Comparison of ENCODE assay signal across 12 cellular contexts in genomic region chr12:104602426-104602825, GRCh38.
A peak's percentile ranks its signal among the peaks of the same experiment; 100 is the strongest.
DNase-seq lines count a peak whose midpoint lies in the region; ATAC-seq and TF ChIP-seq lines count a peak whose summit lies in the region.
"Had no signal": no experiment of that assay in that cellular context is flagged by ENCODE, and none has a peak within 500 bp of the region (broad histone marks: within the 10 kb centered on the region; RNA-seq: fewer than 3 reads in every experiment).

No MANE protein-coding gene starts in this region.

- H3K27ac ChIP-seq in trophoblast cell (ENCODE audit: low read depth, low read length), result no peak overlapping the region
- H3K27ac ChIP-seq in Peyer's patch, result no peak overlapping the region
- H3K27ac ChIP-seq: hepatocyte, prostate gland had no signal

- TF ChIP-seq CTCF in HFFc6 (IDR thresholded peaks at IDR 0.05), result no peak
- no peak for TF ChIP-seq CTCF in Peyer's patch (IDR thresholded peaks at IDR 0.05)

- H3K36me3 Mint-ChIP-seq in HFFc6 (ENCODE audit: low read depth), result no peaks in the 10 kb centered on the region
- peaks cover 38% of the 10 kb centered on the region for H3K36me3 Mint-ChIP-seq in activated T-helper 2 cell treated with anti-CD3 and anti-CD28 coated beads, Interferon-gamma antibody, Interleukin-2, Interleukin-4, amounts not matched to agents 10 μg/mL and 5 μg/mL and 100 μg/mL, durations not matched to agents 14 hours and 24 hours and 36 hours (ENCODE audit: low read depth)

- H2BK12ac ChIP-seq in trophoblast cell (ENCODE audit: low read length), result peak overlapping the region; percentile 28

- no peak overlapping the region for H4K8ac ChIP-seq in trophoblast cell (ENCODE audit: low read depth, low read length)

- H2BK120ac ChIP-seq in trophoblast cell (ENCODE audit: insufficient read depth, low read length, poor library complexity), result no peak overlapping the region

- H3K4me1 ChIP-seq in trophoblast cell (ENCODE audit: control insufficient read depth in 1 of 2, insufficient read depth in 2 of 2, low read length in 2 of 2) (peaks cover 30 to 32% of the 10 kb centered on the region in 2 experiments), Peyer's patch (peaks cover 0 to 8% (median 7%) of the 10 kb centered on the region in 4 donors)
- H3K4me1 ChIP-seq: prostate gland had no signal

- no peak overlapping the region for H3K4me3 Mint-ChIP-seq in HFFc6
- H3K4me3 Mint-ChIP-seq in activated T-helper 2 cell treated with anti-CD3 and anti-CD28 coated beads, Interferon-gamma antibody, Interleukin-2, Interleukin-4, amounts not matched to agents 10 μg/mL and 5 μg/mL and 100 μg/mL, durations not matched to agents 14 hours and 24 hours and 36 hours (ENCODE audit: low read depth), result no peak overlapping the region

- H3K4me2 ChIP-seq in trophoblast cell (ENCODE audit: low read length), result no peak overlapping the region
- H3K4me2 ChIP-seq: hepatocyte had no signal

- no peak overlapping the region for H2BK5ac ChIP-seq in trophoblast cell (ENCODE audit: low read depth, low read length, poor library complexity)

- TF ChIP-seq POLR2A in Peyer's patch (IDR thresholded peaks at IDR 0.05), result no peak

- intact Hi-C loops in activated T-helper 2 cell treated with anti-CD3 and anti-CD28 coated beads, Interferon-gamma antibody, Interleukin-2, Interleukin-4, amounts not matched to agents 10 μg/mL and 5 μg/mL and 100 μg/mL, durations not matched to agents 14 hours and 24 hours and 36 hours (cut with micrococcal nuclease), result loop anchor here (10.0 kb wide), 2 partner anchors 218 to 1702 kb away; partner anchors contain the start of gene TCP11L2

- peaks cover 4% of the 10 kb centered on the region for H3K79me2 ChIP-seq in trophoblast cell (ENCODE audit: control insufficient read depth, insufficient read depth, low read length, poor library complexity)
- H3K79me2 ChIP-seq: hepatocyte had no signal

- WGBS in trophoblast cell (ENCODE audit: extremely low coverage, insufficient coverage, insufficient read length), result no CpG with 5 or more reads among the region's 6 CpGs

- no peaks in the 10 kb centered on the region for H3K9me3 Mint-ChIP-seq in HFFc6
- H3K9me3 Mint-ChIP-seq in activated T-helper 2 cell treated with anti-CD3 and anti-CD28 coated beads, Interferon-gamma antibody, Interleukin-2, Interleukin-4, amounts not matched to agents 10 μg/mL and 5 μg/mL and 100 μg/mL, durations not matched to agents 14 hours and 24 hours and 36 hours, result no peaks in the 10 kb centered on the region

- no peak overlapping the region for H2AK5ac ChIP-seq in trophoblast cell (ENCODE audit: low read length)

- no peak overlapping the region for H3K23ac ChIP-seq in trophoblast cell (ENCODE audit: low read length)

- H3K27ac Mint-ChIP-seq in HFFc6, result peak overlapping the region; percentile 95
- peak overlapping the region; percentile 47 for H3K27ac Mint-ChIP-seq in activated T-helper 2 cell treated with anti-CD3 and anti-CD28 coated beads, Interferon-gamma antibody, Interleukin-2, Interleukin-4, amounts not matched to agents 10 μg/mL and 5 μg/mL and 100 μg/mL, durations not matched to agents 14 hours and 24 hours and 36 hours

- H2AFZ ChIP-seq in trophoblast cell (ENCODE audit: insufficient read depth, low read length, poor library complexity), result no peak overlapping the region
- H2AFZ ChIP-seq: hepatocyte had no signal

- H3K9me3 ChIP-seq in trophoblast cell (ENCODE audit: insufficient read depth, low read depth, low read length) (no peaks in the 10 kb centered on the region), Peyer's patch (no peaks in the 10 kb centered on the region)
- H3K9me3 ChIP-seq: prostate gland had no signal

- H3K27me3 ChIP-seq in trophoblast cell (ENCODE audit: insufficient read depth, low read length), result no peaks in the 10 kb centered on the region
- no peaks in the 10 kb centered on the region for H3K27me3 ChIP-seq in Peyer's patch
- H3K27me3 ChIP-seq: hepatocyte had no signal

- H4K12ac ChIP-seq in trophoblast cell (ENCODE audit: low read depth, low read length), result no peak overlapping the region

- no peak overlapping the region for H3K9ac ChIP-seq in trophoblast cell (ENCODE audit: low read length)

- peak; percentile 40 for DNase-seq in NCI-H82 (lab: John Stamatoyannopoulos, UW)
- DNase-seq in NCI-H82 treated with DMSO at 0.1 percent for 48 hours (lab: John Stamatoyannopoulos, UW; ENCODE audit: unreplicated experiment), result no peak
- DNase-seq in HFFc6, result no peak
- no peak for DNase-seq in activated T-helper 2 cell treated with anti-CD3 and anti-CD28 coated beads, Interferon-gamma antibody, Interleukin-2, Interleukin-4, amounts not matched to agents 10 μg/mL and 5 μg/mL and 100 μg/mL, durations not matched to agents 14 hours and 24 hours and 36 hours (ENCODE audit: low spot score)
- no peak for DNase-seq in trophoblast cell
- no peak for DNase-seq in Peyer's patch
- DNase-seq in NCI-H510A (lab: John Stamatoyannopoulos, UW), result no peak
- DNase-seq: Calu3, left cardiac atrium had no signal

- H3K36me3 ChIP-seq in trophoblast cell (ENCODE audit: control insufficient read depth in 1 of 2, insufficient read depth in 2 of 2, low read length in 2 of 2), result no peaks in the 10 kb centered on the region
- no peaks in the 10 kb centered on the region for H3K36me3 ChIP-seq in Peyer's patch
- H3K36me3 ChIP-seq: prostate gland had no signal

- no peak overlapping the region for H3K4ac ChIP-seq in trophoblast cell (ENCODE audit: low read depth, low read length)

- H3K27me3 Mint-ChIP-seq in HFFc6 (ENCODE audit: insufficient read depth), result peaks cover 2% of the 10 kb centered on the region; the same call in 1 of the 2 replicates
- no peaks in the 10 kb centered on the region for H3K27me3 Mint-ChIP-seq in activated T-helper 2 cell treated with anti-CD3 and anti-CD28 coated beads, Interferon-gamma antibody, Interleukin-2, Interleukin-4, amounts not matched to agents 10 μg/mL and 5 μg/mL and 100 μg/mL, durations not matched to agents 14 hours and 24 hours and 36 hours (ENCODE audit: low read depth)

- no peak overlapping the region for H3K14ac ChIP-seq in trophoblast cell (ENCODE audit: low read length)

- peaks cover 57% of the 10 kb centered on the region for H3K4me1 Mint-ChIP-seq in HFFc6 (ENCODE audit: low read depth)
- H3K4me1 Mint-ChIP-seq in activated T-helper 2 cell treated with anti-CD3 and anti-CD28 coated beads, Interferon-gamma antibody, Interleukin-2, Interleukin-4, amounts not matched to agents 10 μg/mL and 5 μg/mL and 100 μg/mL, durations not matched to agents 14 hours and 24 hours and 36 hours (ENCODE audit: low read depth), result peaks cover 50% of the 10 kb centered on the region

- H4K91ac ChIP-seq in trophoblast cell (ENCODE audit: low read depth, low read length), result peak overlapping the region; percentile 40

- ATAC-seq in GM21786 (IDR thresholded peaks at IDR 0.05; ENCODE audit: unreplicated experiment), result no peak
- ATAC-seq: left cardiac atrium had no signal

- no peak overlapping the region for H3K4me3 ChIP-seq in trophoblast cell (ENCODE audit: low read depth, low read length)
- no peak overlapping the region for H3K4me3 ChIP-seq in Peyer's patch
- H3K4me3 ChIP-seq: hepatocyte, prostate gland had no signal

- no peak overlapping the region for H3K18ac ChIP-seq in trophoblast cell (ENCODE audit: low read length)

- H3K79me1 ChIP-seq in trophoblast cell (ENCODE audit: low read length), result peaks cover 21% of the 10 kb centered on the region
